In genomic region chr7:49817251-49817650, GRCh38 we compare ENCODE assay signal across 22 cellular contexts. TPM values are rescaled to one million over a fixed set of nuclear protein-coding genes. Genes with fewer than 3 reads are reported as not detected.
DNase-seq lines count a peak whose midpoint lies in the region; ATAC-seq and TF ChIP-seq lines count a peak whose summit lies in the region.
"Had no signal": no experiment of that assay in that cellular context is flagged by ENCODE, and none has a peak within 500 bp of the region (broad histone marks: within the 10 kb centered on the region; RNA-seq: fewer than 3 reads in every experiment).

No MANE protein-coding gene starts in this region.

- no peaks in the 10 kb centered on the region for H3K27me3 ChIP-seq in right atrium auricular region
- H3K27me3 ChIP-seq: BE2C; BLaER1 treated with 17β-estradiol and CSF1 and Interleukin-3, amounts not matched to agents 10 nM and 100 nM had no signal

- H3K36me3 ChIP-seq in right atrium auricular region = no peaks in the 10 kb centered on the region
- H3K36me3 ChIP-seq: BE2C; BLaER1 treated with 17β-estradiol and CSF1 and Interleukin-3, amounts not matched to agents 10 nM and 100 nM had no signal

- no peak overlapping the region for H3K27ac ChIP-seq in right atrium auricular region
- H3K27ac ChIP-seq: A549; BLaER1 treated with 17β-estradiol and CSF1 and Interleukin-3, amounts not matched to agents 10 nM and 100 nM; GM23248 had no signal

- ATAC-seq in Right ventricle myocardium superior (ENCODE audit: poor library complexity) = peak; percentile 61
- ATAC-seq: A549, GM12878 had no signal

- H3K9me3 ChIP-seq in right atrium auricular region = no peaks in the 10 kb centered on the region
- H3K9me3 ChIP-seq: A549; BE2C; BLaER1 treated with 17β-estradiol and CSF1 and Interleukin-3, amounts not matched to agents 10 nM and 100 nM had no signal

- intact Hi-C loops in Right ventricle myocardium superior (cut with DNase I) = no loop called here

- no peak for TF ChIP-seq CTCF in right atrium auricular region (IDR thresholded peaks at IDR 0.05)

- H3K4me1 ChIP-seq in right atrium auricular region = no peaks in the 10 kb centered on the region
- H3K4me1 ChIP-seq: A549, BE2C had no signal

- H3K4me3 ChIP-seq in right atrium auricular region = no peak overlapping the region
- H3K4me3 ChIP-seq: A549; BLaER1 treated with 17β-estradiol and CSF1 and Interleukin-3, amounts not matched to agents 10 nM and 100 nM; GM12878; GM23248 had no signal

- peak; percentile 9 for DNase-seq in NCI-H82 (lab: John Stamatoyannopoulos, UW)
- no peak for DNase-seq in NCI-H82 treated with DMSO at 0.1 percent for 48 hours (lab: John Stamatoyannopoulos, UW; ENCODE audit: unreplicated experiment)
- DNase-seq in Right ventricle myocardium superior = no peak
- no peak for DNase-seq in right atrium auricular region (ENCODE audit: low spot score)
- DNase-seq in NCI-H446 treated with DMSO at 0.1 percent for 48 hours (lab: John Stamatoyannopoulos, UW) = peak; percentile 76
- DNase-seq in NCI-H748 (lab: John Stamatoyannopoulos, UW; ENCODE audit: unreplicated experiment) = no peak
- DNase-seq: 8988T; ACHN; AML-193; BE2C; CD4-positive, alpha-beta T cell; CD8-positive, alpha-beta memory T cell; DMS 273 treated with DMSO at 0.1 percent for 48 hours; DMS79; EL; GDM1; GM23248; H7; HCEC 1CT had no signal

RNA-seq across cellular contexts. Expression of gene VWC2, which starts 43.8 kb away (rescaled TPM):
- total RNA-seq in Right ventricle myocardium superior = 7.7 TPM
- total RNA-seq in right atrium auricular region = 1 to 10 TPM; 1.7 to 4.0 TPM
- total RNA-seq: CD4-positive, alpha-beta T cell; CD8-positive, alpha-beta memory T cell; GM23248 had no signal

Comparison
In these comparisons a context has a peak if more than half of its experiments do, and no peak if none do; other contexts are left out.
1. DNase-seq: peak in NCI-H82 (single experiment) and NCI-H446 treated with DMSO at 0.1 percent for 48 hours (single experiment); none in NCI-H82 treated with DMSO at 0.1 percent for 48 hours (single experiment), Right ventricle myocardium superior (single experiment), right atrium auricular region (single experiment) and NCI-H748 (single experiment).